In genomic region chr2:148027822-148028221, GRCh38 we compare ENCODE assay signal across 1 cellular context.
TF ChIP-seq lines count a peak whose summit lies in the region.

No MANE protein-coding gene starts in this region.

TF ChIP-seq in IMR-90, 13 proteins besides CTCF, POLR2A, EP300 and RAD21 (continued from another document):
- no peak for TF ChIP-seq ELK1 (IDR thresholded peaks at IDR 0.05; ENCODE audit: borderline replicate concordance, low read depth, low read length)
- no peak for TF ChIP-seq BHLHE40 (IDR thresholded peaks at IDR 0.05; ENCODE audit: low read depth, low read length)
- no peak for TF ChIP-seq SMC3 (IDR thresholded peaks at IDR 0.05; ENCODE audit: low read depth, low read length)
- TF ChIP-seq USF2 (IDR thresholded peaks at IDR 0.05; ENCODE audit: low read depth, low read length) = no peak
- TF ChIP-seq CHD1 (IDR thresholded peaks at IDR 0.05; ENCODE audit: low read depth, low read length) = no peak
- no peak for TF ChIP-seq RCOR1 (IDR thresholded peaks at IDR 0.05; ENCODE audit: insufficient replicate concordance, low read length)
- no peak for TF ChIP-seq RFX5 (IDR thresholded peaks at IDR 0.05; ENCODE audit: low read depth, low read length)
- no peak for TF ChIP-seq MXI1 (IDR thresholded peaks at IDR 0.05; ENCODE audit: borderline replicate concordance, low read depth, low read length)
TF ChIP-seq in IMR-90: peak in this region for 0.
